ENCODE assay signal across 21 cellular contexts in the genomic region with DNA sequence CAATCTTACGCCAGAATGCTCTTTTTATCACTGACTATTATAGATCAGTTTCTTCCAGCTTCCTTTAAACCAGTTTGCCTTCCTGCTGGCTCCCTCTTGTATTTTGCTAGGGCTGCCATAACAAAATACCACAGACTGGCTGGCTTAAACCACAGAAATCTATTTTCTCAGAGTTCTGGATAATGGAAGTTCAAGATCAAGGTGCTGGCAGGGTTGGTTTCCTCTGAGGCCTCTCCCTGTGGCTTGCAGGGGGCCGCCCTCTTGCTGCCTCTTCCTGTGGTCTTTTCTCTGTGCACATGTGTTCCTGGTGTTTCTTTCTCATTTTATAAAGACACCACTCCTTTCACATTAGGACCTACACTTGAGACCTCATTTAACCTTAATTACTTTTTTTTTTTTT. TPM values are rescaled to one million over a fixed set of nuclear protein-coding genes. Genes with fewer than 3 reads are reported as not detected.
DNase-seq lines count a peak whose midpoint lies in the region.
"Had no signal": no experiment of that assay in that cellular context is flagged by ENCODE, and none has a peak within 500 bp of the region (broad histone marks: within the 10 kb centered on the region; RNA-seq: fewer than 3 reads in every experiment).

No MANE protein-coding gene starts in this region.

- H3K4me1 Mint-ChIP-seq in activated naive CD8-positive, alpha-beta T cell treated with anti-CD3 and anti-CD28 coated beads for 36 hours: peaks cover 32% of the 10 kb centered on the region

- intact Hi-C loops in posterior cingulate gyrus (cut with DNase I): no loop called here

- no peaks in the 10 kb centered on the region for H3K27me3 Mint-ChIP-seq in activated naive CD8-positive, alpha-beta T cell treated with anti-CD3 and anti-CD28 coated beads for 36 hours
- H3K27me3 Mint-ChIP-seq: activated B cell treated with CpG ODN at 0.5 μM for 24 hours; stimulated activated memory B cell treated with anti-CD40 and anti-IgM and Interleukin-4, amounts not matched to agents 10 μg/mL and 1 μg/mL and 100 μg/mL, for 72 hours had no signal

- peaks cover 5% of the 10 kb centered on the region for H3K9me3 Mint-ChIP-seq in activated naive CD8-positive, alpha-beta T cell treated with anti-CD3 and anti-CD28 coated beads for 36 hours
- H3K9me3 Mint-ChIP-seq: activated B cell treated with CpG ODN at 0.5 μM for 24 hours; stimulated activated memory B cell treated with anti-CD40 and anti-IgM and Interleukin-4, amounts not matched to agents 10 μg/mL and 1 μg/mL and 100 μg/mL, for 72 hours had no signal

- H3K36me3 Mint-ChIP-seq in activated naive CD8-positive, alpha-beta T cell treated with anti-CD3 and anti-CD28 coated beads for 36 hours: peaks cover 7% of the 10 kb centered on the region
- H3K36me3 Mint-ChIP-seq: stimulated activated memory B cell treated with anti-CD40 and anti-IgM and Interleukin-4, amounts not matched to agents 10 μg/mL and 1 μg/mL and 100 μg/mL, for 72 hours had no signal

- H3K4me3 Mint-ChIP-seq in activated naive CD8-positive, alpha-beta T cell treated with anti-CD3 and anti-CD28 coated beads for 36 hours: no peak overlapping the region
- H3K4me3 Mint-ChIP-seq: activated B cell treated with CpG ODN at 0.5 μM for 24 hours; neural crest cell; stimulated activated memory B cell treated with anti-CD40 and anti-IgM and Interleukin-4, amounts not matched to agents 10 μg/mL and 1 μg/mL and 100 μg/mL, for 72 hours had no signal

- H3K27ac Mint-ChIP-seq in activated naive CD8-positive, alpha-beta T cell treated with anti-CD3 and anti-CD28 coated beads for 36 hours: peak overlapping the region; percentile 43
- H3K27ac Mint-ChIP-seq: activated B cell treated with CpG ODN at 0.5 μM for 24 hours; stimulated activated memory B cell treated with anti-CD40 and anti-IgM and Interleukin-4, amounts not matched to agents 10 μg/mL and 1 μg/mL and 100 μg/mL, for 72 hours had no signal

- peak; percentile 49 for DNase-seq in stimulated activated CD4-positive, alpha-beta T cell treated with anti-CD3 and anti-CD28 coated beads, Interleukin-15, amount 100 ng/mL, for 24 hours
- DNase-seq in stimulated activated CD4-positive, alpha-beta T cell treated with anti-CD3 and anti-CD28 coated beads, Interleukin-2, amount 100 ng/mL, for 48 hours: no peak
- peak; percentile 13 for DNase-seq in T-helper 22 cell (ENCODE audit: low read depth)
- peak; percentile 48 for DNase-seq in activated naive CD8-positive, alpha-beta T cell treated with anti-CD3 and anti-CD28 coated beads for 36 hours
- DNase-seq in NCI-H1694 treated with DMSO at 0.1 percent for 48 hours (lab: John Stamatoyannopoulos, UW): no peak
- DNase-seq in HCEC 1CT: no peak
- no peak for DNase-seq in posterior cingulate gyrus
- DNase-seq in kidney glomerular epithelial cell (lab: John Stamatoyannopoulos, UW): no peak
- DNase-seq: activated B cell treated with CpG ODN at 0.5 μM for 24 hours; DMS 273 treated with DMSO at 0.1 percent for 48 hours; GOT3; mammary epithelial cell; NCI-H1105; NCI-H2227 treated with DMSO at 0.1 percent for 48 hours; right cardiac atrium; stimulated activated CD4-positive, alpha-beta T cell treated with anti-CD3 and anti-CD28 coated beads, Interleukin-4, amount 100 ng/mL, for 1 hour had no signal

RNA-seq across cellular contexts. Expression of gene FXN, which starts 6.8 kb away (rescaled TPM):
- total RNA-seq in activated naive CD8-positive, alpha-beta T cell treated with anti-CD3 and anti-CD28 coated beads for 36 hours: 10 to 100 TPM; 32.0 to 35.9 TPM

RNA-seq across cellular contexts. Expression of gene PRKACG, which starts 14.8 kb away (rescaled TPM):
- total RNA-seq in activated naive CD8-positive, alpha-beta T cell treated with anti-CD3 and anti-CD28 coated beads for 36 hours: not detected
- total RNA-seq: activated B cell treated with CpG ODN at 0.5 μM for 24 hours, fibroblast of villous mesenchyme, mammary epithelial cell, neural crest cell, right cardiac atrium, SJSA1, vagina had no signal

Comparison
In these comparisons a context has a peak if more than half of its experiments do, and no peak if none do; other contexts are left out.
1. DNase-seq: peak in stimulated activated CD4-positive, alpha-beta T cell treated with anti-CD3 and anti-CD28 coated beads, Interleukin-15, amount 100 ng/mL, for 24 hours (single experiment), T-helper 22 cell (single experiment) and activated naive CD8-positive, alpha-beta T cell treated with anti-CD3 and anti-CD28 coated beads for 36 hours (single experiment); none in stimulated activated CD4-positive, alpha-beta T cell treated with anti-CD3 and anti-CD28 coated beads, Interleukin-2, amount 100 ng/mL, for 48 hours (0 of 2), NCI-H1694 treated with DMSO at 0.1 percent for 48 hours (single experiment), HCEC 1CT (single experiment), posterior cingulate gyrus (0 of 10) and kidney glomerular epithelial cell (single experiment).